Comparison of ENCODE assay signal across 19 cellular contexts in the genomic region with DNA sequence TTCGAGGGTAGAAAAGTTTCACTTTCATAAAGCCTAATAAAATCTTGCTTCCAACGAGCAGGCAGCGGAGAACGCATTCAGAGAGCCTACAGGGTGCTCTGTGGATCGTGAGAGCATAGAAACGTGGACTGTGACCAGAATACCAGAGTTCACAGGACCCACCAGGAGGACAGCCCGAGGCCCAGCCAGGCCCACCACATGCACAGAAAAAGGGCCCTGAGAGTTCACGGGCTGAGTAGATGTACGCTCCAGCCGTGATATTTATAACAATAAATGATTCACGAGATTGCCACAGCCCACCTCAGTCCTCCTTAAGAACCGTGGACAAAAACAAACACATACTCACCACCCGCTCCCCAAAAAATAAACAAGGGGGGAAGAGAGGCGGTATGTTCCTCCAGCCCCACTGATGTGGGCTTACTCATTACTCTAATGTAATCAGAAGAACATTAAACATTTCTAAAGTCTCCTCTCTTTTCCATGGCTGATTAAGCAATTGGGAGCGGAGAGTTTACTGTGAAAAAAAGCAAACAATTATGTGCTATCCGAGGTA.
DNase-seq lines count a peak whose midpoint lies in the region; ATAC-seq, FAIRE-seq and TF ChIP-seq lines count a peak whose summit lies in the region.
"Had no signal": no experiment of that assay in that cellular context is flagged by ENCODE, and none has a peak within 500 bp of the region (broad histone marks: within the 10 kb centered on the region; RNA-seq: fewer than 3 reads in every experiment).

No MANE protein-coding gene starts in this region.

- peaks cover 5% of the 10 kb centered on the region for H3K27me3 Mint-ChIP-seq in astrocyte (ENCODE audit: low read depth, unreplicated experiment)
- H3K27me3 Mint-ChIP-seq: activated naive CD4-positive, alpha-beta T cell treated with anti-CD3 and anti-CD28 coated beads, Interleukin-2, amount 10 ng/mL, durations not matched to agents 7 days and 5 days; activated T-cell treated with anti-CD3 and anti-CD28 coated beads, Interleukin-2, amount 50 U/mL, for 24 hours; stimulated activated memory B cell treated with anti-CD40 and anti-IgM and Interleukin-4, amounts not matched to agents 10 μg/mL and 1 μg/mL and 100 μg/mL, for 72 hours had no signal

- H3K4me3 ChIP-seq in ACC112 (ENCODE audit: low read depth, low read length) (peak overlapping the region; percentile 65), astrocyte (ENCODE audit: insufficient read depth, low read depth, low read length) (no peak overlapping the region), sigmoid colon (peak overlapping the region in 3 of 4 donors; percentile 20 to 33 (median 32)), upper lobe of left lung (no peak overlapping the region)
- H3K4me3 ChIP-seq: heart right ventricle, tibial artery had no signal

- H3K9me3 ChIP-seq in astrocyte (ENCODE audit: insufficient read depth, low read depth, low read length) (no peaks in the 10 kb centered on the region), sigmoid colon (no peaks in the 10 kb centered on the region), upper lobe of left lung (no peaks in the 10 kb centered on the region)
- H3K9me3 ChIP-seq: Caco-2, heart right ventricle, tibial artery had no signal

- H3K4me3 Mint-ChIP-seq in astrocyte (ENCODE audit: unreplicated experiment), result no peak overlapping the region
- H3K4me3 Mint-ChIP-seq: activated naive CD4-positive, alpha-beta T cell treated with anti-CD3 and anti-CD28 coated beads, Interleukin-2, amount 10 ng/mL, durations not matched to agents 7 days and 5 days; activated T-cell treated with anti-CD3 and anti-CD28 coated beads, Interleukin-2, amount 50 U/mL, for 24 hours; stimulated activated memory B cell treated with anti-CD40 and anti-IgM and Interleukin-4, amounts not matched to agents 10 μg/mL and 1 μg/mL and 100 μg/mL, for 72 hours had no signal

- H3K27ac ChIP-seq in ACC112 (ENCODE audit: low read depth, low read length), result no peak overlapping the region
- no peak overlapping the region for H3K27ac ChIP-seq in astrocyte (ENCODE audit: low read depth, low read length)
- peak overlapping the region in 3 of 4 donors; percentile 41 to 61 (median 60) for H3K27ac ChIP-seq in sigmoid colon
- H3K27ac ChIP-seq in upper lobe of left lung, result no peak overlapping the region
- H3K27ac ChIP-seq: heart right ventricle, RWPE1, tibial artery had no signal

- H3K4me1 ChIP-seq in ACC112 (ENCODE audit: control insufficient read depth, insufficient read depth, low read length, unreplicated experiment), result no peaks in the 10 kb centered on the region
- H3K4me1 ChIP-seq in astrocyte (ENCODE audit: insufficient read depth, low read length), result peaks cover 6% of the 10 kb centered on the region
- H3K4me1 ChIP-seq in sigmoid colon, result peaks cover 0 to 7% (median 0%) of the 10 kb centered on the region in 4 donors
- no peaks in the 10 kb centered on the region for H3K4me1 ChIP-seq in upper lobe of left lung
- H3K4me1 ChIP-seq: Caco-2, tibial artery had no signal

- no peaks in the 10 kb centered on the region for H3K9me3 Mint-ChIP-seq in astrocyte (ENCODE audit: unreplicated experiment)
- H3K9me3 Mint-ChIP-seq: activated naive CD4-positive, alpha-beta T cell treated with anti-CD3 and anti-CD28 coated beads, Interleukin-2, amount 10 ng/mL, durations not matched to agents 7 days and 5 days; activated T-cell treated with anti-CD3 and anti-CD28 coated beads, Interleukin-2, amount 50 U/mL, for 24 hours; stimulated activated memory B cell treated with anti-CD40 and anti-IgM and Interleukin-4, amounts not matched to agents 10 μg/mL and 1 μg/mL and 100 μg/mL, for 72 hours had no signal

- H3K27me3 ChIP-seq in ACC112 (ENCODE audit: insufficient read depth, low read length) (no peaks in the 10 kb centered on the region), astrocyte (ENCODE audit: insufficient read depth, low read length) (no peaks in the 10 kb centered on the region), sigmoid colon (no peaks in the 10 kb centered on the region), upper lobe of left lung (no peaks in the 10 kb centered on the region)
- H3K27me3 ChIP-seq: heart right ventricle, tibial artery had no signal

- intact Hi-C loops in sigmoid colon (cut with DNase I), result no loop called here

- H3K9ac ChIP-seq in astrocyte (ENCODE audit: low read length), result peak overlapping the region; percentile 25

- ATAC-seq in HG03342 (IDR thresholded peaks at IDR 0.05; ENCODE audit: unreplicated experiment), result no peak
- ATAC-seq in upper lobe of left lung (ENCODE audit: low FRiP score in 2 of 2), result no peak
- ATAC-seq: stimulated activated memory B cell treated with anti-CD40 and anti-IgM and Interleukin-4, amounts not matched to agents 10 μg/mL and 1 μg/mL and 100 μg/mL, for 72 hours had no signal

- WGBS in sigmoid colon, 2 donors, result 47 to 55% methylated on average over 16 of the region's 16 CpGs
- 72 to 75% methylated on average over 16 of the region's 16 CpGs for WGBS in upper lobe of left lung, 2 donors

- TF ChIP-seq CTCF in astrocyte (IDR thresholded peaks at IDR 0.05; ENCODE audit: insufficient read depth, low read depth, low read length), result no peak
- no peak for TF ChIP-seq CTCF in sigmoid colon (IDR thresholded peaks at IDR 0.05)
- no peak for TF ChIP-seq CTCF in upper lobe of left lung (IDR thresholded peaks at IDR 0.05)

- H3K79me2 ChIP-seq in ACC112 (ENCODE audit: control insufficient read depth, insufficient read depth, low read length, unreplicated experiment) (no peaks in the 10 kb centered on the region), astrocyte (ENCODE audit: insufficient read depth, low read length) (no peaks in the 10 kb centered on the region)

- TF ChIP-seq EP300 in sigmoid colon (IDR thresholded peaks at IDR 0.05) (no peak), upper lobe of left lung (IDR thresholded peaks at IDR 0.05) (no peak)

- H3K36me3 Mint-ChIP-seq in astrocyte (ENCODE audit: low read depth, unreplicated experiment), result peaks cover 3% of the 10 kb centered on the region
- H3K36me3 Mint-ChIP-seq: activated naive CD4-positive, alpha-beta T cell treated with anti-CD3 and anti-CD28 coated beads, Interleukin-2, amount 10 ng/mL, durations not matched to agents 7 days and 5 days; stimulated activated memory B cell treated with anti-CD40 and anti-IgM and Interleukin-4, amounts not matched to agents 10 μg/mL and 1 μg/mL and 100 μg/mL, for 72 hours had no signal

- peaks cover 13% of the 10 kb centered on the region for H3K4me1 Mint-ChIP-seq in astrocyte (ENCODE audit: low read depth, unreplicated experiment)
- H3K4me1 Mint-ChIP-seq: activated naive CD4-positive, alpha-beta T cell treated with anti-CD3 and anti-CD28 coated beads, Interleukin-2, amount 10 ng/mL, durations not matched to agents 7 days and 5 days; stimulated activated memory B cell treated with anti-CD40 and anti-IgM and Interleukin-4, amounts not matched to agents 10 μg/mL and 1 μg/mL and 100 μg/mL, for 72 hours had no signal

- H3K36me3 ChIP-seq in ACC112 (ENCODE audit: insufficient read depth, low read length), result no peaks in the 10 kb centered on the region
- H3K36me3 ChIP-seq in astrocyte (ENCODE audit: insufficient read depth, low read length), result no peaks in the 10 kb centered on the region
- H3K36me3 ChIP-seq in sigmoid colon, result no peaks in the 10 kb centered on the region
- H3K36me3 ChIP-seq in upper lobe of left lung, result no peaks in the 10 kb centered on the region
- H3K36me3 ChIP-seq: heart right ventricle, tibial artery had no signal

- no peaks in the 10 kb centered on the region for H4K20me1 ChIP-seq in astrocyte (ENCODE audit: insufficient read depth, low read length)

- DNase-seq in astrocyte (ENCODE audit: low read depth) (no peak), iris pigment epithelial cell (ENCODE audit: low read depth) (peak; percentile 16), sigmoid colon (no peak), globus pallidus (ENCODE audit: low spot score) (no peak), upper lobe of left lung (no peak), NCI-H446 treated with DMSO at 0.1 percent for 48 hours (lab: John Stamatoyannopoulos, UW) (no peak)
- DNase-seq: activated naive CD4-positive, alpha-beta T cell treated with anti-CD3 and anti-CD28 coated beads, Interleukin-2, amount 10 ng/mL, durations not matched to agents 7 days and 5 days; activated T-cell treated with anti-CD3 and anti-CD28 coated beads, Interleukin-2, amount 50 U/mL, for 24 hours; Caco-2; NCI-H1105; stimulated activated CD4-positive, alpha-beta T cell treated with anti-CD3 and anti-CD28 coated beads, Interleukin-1b, Interleukin-23, amount 100 ng/mL, for 48 hours; tibial artery had no signal

- no peak overlapping the region for H3K27ac Mint-ChIP-seq in astrocyte (ENCODE audit: unreplicated experiment)
- H3K27ac Mint-ChIP-seq: activated naive CD4-positive, alpha-beta T cell treated with anti-CD3 and anti-CD28 coated beads, Interleukin-2, amount 10 ng/mL, durations not matched to agents 7 days and 5 days; activated T-cell treated with anti-CD3 and anti-CD28 coated beads, Interleukin-2, amount 50 U/mL, for 24 hours; stimulated activated memory B cell treated with anti-CD40 and anti-IgM and Interleukin-4, amounts not matched to agents 10 μg/mL and 1 μg/mL and 100 μg/mL, for 72 hours had no signal

- H3K4me2 ChIP-seq in astrocyte (ENCODE audit: low read length), result peak overlapping the region; percentile 66

- TF ChIP-seq POLR2A in sigmoid colon (IDR thresholded peaks at IDR 0.05), result no peak
- TF ChIP-seq POLR2A in upper lobe of left lung (IDR thresholded peaks at IDR 0.05), result no peak

- no peak for FAIRE-seq in astrocyte (lab: Jason Lieb, UNC)
- FAIRE-seq: A204.1, islet of Langerhans had no signal

- H2AFZ ChIP-seq in ACC112 (ENCODE audit: low read length, unreplicated experiment), result peak overlapping the region; percentile 97
- H2AFZ ChIP-seq in astrocyte (ENCODE audit: low read depth, low read length), result peak overlapping the region; percentile 54

Comparison
In these comparisons a context has a peak if more than half of its experiments do, and no peak if none do; other contexts are left out.
1. H3K27ac ChIP-seq: peak in sigmoid colon (3 of 4); none in ACC112 (single experiment), astrocyte (single experiment) and upper lobe of left lung (0 of 4).
2. H3K4me3 ChIP-seq: peak in ACC112 (single experiment) and sigmoid colon (3 of 4); none in astrocyte (single experiment) and upper lobe of left lung (0 of 4).